Comparison of ENCODE assay signal across 8 cellular contexts in genomic region chr11:62730076-62730475, GRCh38. TPM values are rescaled to one million over a fixed set of nuclear protein-coding genes. Genes with fewer than 3 reads are reported as not detected.
DNase-seq lines count a peak whose midpoint lies in the region; ATAC-seq, FAIRE-seq and TF ChIP-seq lines count a peak whose summit lies in the region.
"Not testable (repeated sequence)": the region's sequence is repeated elsewhere in the genome, so short reads cannot be mapped to it uniquely, and the experiment has no call there.
"Had no signal": no experiment of that assay in that cellular context is flagged by ENCODE, and none has a peak within 500 bp of the region (broad histone marks: within the 10 kb centered on the region; RNA-seq: fewer than 3 reads in every experiment).

No MANE protein-coding gene starts in this region.

- H3K27ac Mint-ChIP-seq in activated B cell treated with CpG ODN at 0.5 μM for 24 hours = not testable (repeated sequence)

- H4K8ac ChIP-seq in trophoblast cell (ENCODE audit: low read depth, low read length) = not testable (repeated sequence)

- H3K36me3 ChIP-seq in HUES6 (ENCODE audit: control insufficient read depth, insufficient read depth, low read length) (peaks cover 24% of the 10 kb centered on the region), heart right ventricle (peaks cover 0 to 51% (median 20%) of the 10 kb centered on the region in 9 donors), trophoblast cell (ENCODE audit: control insufficient read depth in 1 of 2, insufficient read depth in 2 of 2, low read length in 2 of 2) (peaks cover 8 to 11% of the 10 kb centered on the region in 2 experiments)
- H3K36me3 ChIP-seq in breast epithelium = not testable (repeated sequence)

- peak overlapping the region; percentile 48 for H3K4ac ChIP-seq in trophoblast cell (ENCODE audit: low read depth, low read length)

- not testable (repeated sequence) for H3K9me3 ChIP-seq in A549; HUES6 (ENCODE audit: control insufficient read depth, insufficient read depth, low read depth, low read length); breast epithelium; heart right ventricle; trophoblast cell (ENCODE audit: insufficient read depth, low read depth, low read length)

- H2AFZ ChIP-seq in trophoblast cell (ENCODE audit: insufficient read depth, low read length, poor library complexity) = not testable (repeated sequence)

- H3K4me1 Mint-ChIP-seq in activated B cell treated with CpG ODN at 0.5 μM for 24 hours = peaks cover 43% of the 10 kb centered on the region

- not testable (repeated sequence) for TF ChIP-seq RAD21 in A549 (conservative IDR thresholded peaks at IDR 0.05 in 1 of 2, IDR thresholded peaks at IDR 0.05 in 1 of 2)

- H3K27me3 ChIP-seq in HUES6 (ENCODE audit: control insufficient read depth, insufficient read depth, low read length); breast epithelium; heart right ventricle; trophoblast cell (ENCODE audit: insufficient read depth, low read length): not testable (repeated sequence)

- FAIRE-seq in A549 (lab: Jason Lieb, UNC) = not testable (repeated sequence)

- H3K4me3 ChIP-seq in A549 = peak overlapping the region; percentile 78
- peak overlapping the region; percentile 89 for H3K4me3 ChIP-seq in HUES6 (ENCODE audit: low read depth, low read length)
- peak overlapping the region in 2 of 3 donors; percentile 86 to 98 for H3K4me3 ChIP-seq in breast epithelium
- H3K4me3 ChIP-seq in heart right ventricle = peak overlapping the region in 6 of 10 donors; percentile 74 to 98 (median 92)
- H3K4me3 ChIP-seq in trophoblast cell (ENCODE audit: low read depth, low read length) = not testable (repeated sequence)

- peaks cover 22% of the 10 kb centered on the region for H3K79me1 ChIP-seq in trophoblast cell (ENCODE audit: low read length)

- H2BK12ac ChIP-seq in trophoblast cell (ENCODE audit: low read length) = not testable (repeated sequence)

- H3K14ac ChIP-seq in trophoblast cell (ENCODE audit: low read length) = not testable (repeated sequence)

- not testable (repeated sequence) for DNase-seq in A549 (ENCODE audit: low read depth in 1 of 2, low spot score in 1 of 2); activated B cell treated with CpG ODN at 0.5 μM for 24 hours; breast epithelium (ENCODE audit: low spot score in 2 of 2); heart right ventricle; trophoblast cell

- ATAC-seq in A549; activated B cell treated with CpG ODN at 0.5 μM for 24 hours (ENCODE audit: low read depth); heart right ventricle: not testable (repeated sequence)

- H3K9ac ChIP-seq in HUES6 (ENCODE audit: low read length); trophoblast cell (ENCODE audit: low read length): not testable (repeated sequence)

- H3K18ac ChIP-seq in trophoblast cell (ENCODE audit: low read length) = not testable (repeated sequence)

- 90% methylated on average over 14 of the region's 14 CpGs for WGBS in A549 (ENCODE audit: missing lambda C conversion rate)
- 84 to 88% methylated on average over 14 of the region's 14 CpGs for WGBS in heart right ventricle, 2 donors
- WGBS in trophoblast cell (ENCODE audit: extremely low coverage, insufficient coverage, insufficient read length) = no CpG with 5 or more reads among the region's 14 CpGs

- intact Hi-C loops in activated B cell treated with CpG ODN at 0.5 μM for 24 hours (cut with micrococcal nuclease); breast epithelium (cut with DNase I; ENCODE audit: low total_unique reads); heart right ventricle (cut with DNase I): not testable (repeated sequence)

- POLR2A ChIA-PET in A549 (lab: Yijun Ruan, JAX) (interaction anchor here (0.6 to 2.0 kb wide), 4 partner anchors 24 to 132 kb away, joined by 3 to 10 read pairs (median 6); partner anchors contain the start of genes C11orf98, CSKMT and ZBTB3), activated B cell treated with CpG ODN at 0.5 μM for 24 hours (lab: Charles Lee) (interaction anchor here (0.6 to 8.9 kb wide), 17 partner anchors 9 to 156 kb away, joined by 3 to 193 read pairs (median 47); partner anchors contain the start of genes BSCL2, C11orf98, CSKMT and GNG3)

- H2BK5ac ChIP-seq in trophoblast cell (ENCODE audit: low read depth, low read length, poor library complexity) = not testable (repeated sequence)

- CTCF ChIA-PET in A549 (lab: Yijun Ruan, JAX) = interaction anchor here (0.6 to 2.9 kb wide), 5 partner anchors 49 to 169 kb away, joined by 3 to 16 read pairs (median 4); partner anchors contain the start of gene EML3
- CTCF ChIA-PET in activated B cell treated with CpG ODN at 0.5 μM for 24 hours (lab: Charles Lee) = interaction anchor here (1.1 kb wide), 1 partner anchor 24 kb away, joined by 4 read pairs; the partner anchor contains the start of gene ZBTB3

- H4K12ac ChIP-seq in trophoblast cell (ENCODE audit: low read depth, low read length) = not testable (repeated sequence)

- peak overlapping the region; percentile 92 for H3K4me2 ChIP-seq in A549
- not testable (repeated sequence) for H3K4me2 ChIP-seq in trophoblast cell (ENCODE audit: low read length)

- not testable (repeated sequence) for H3K27me3 Mint-ChIP-seq in activated B cell treated with CpG ODN at 0.5 μM for 24 hours

- not testable (repeated sequence) for H2AK5ac ChIP-seq in trophoblast cell (ENCODE audit: low read length)

- peaks cover 52% of the 10 kb centered on the region for H3K36me3 Mint-ChIP-seq in activated B cell treated with CpG ODN at 0.5 μM for 24 hours (ENCODE audit: low read depth)

- not testable (repeated sequence) for H3K9me3 Mint-ChIP-seq in activated B cell treated with CpG ODN at 0.5 μM for 24 hours

- TF ChIP-seq CTCF in A549 (IDR thresholded peaks at IDR 0.05); activated B cell treated with CpG ODN at 0.5 μM for 24 hours (IDR thresholded peaks at IDR 0.05); breast epithelium (IDR thresholded peaks at IDR 0.05); heart right ventricle (IDR thresholded peaks at IDR 0.05): not testable (repeated sequence)

- H3K4me3 Mint-ChIP-seq in activated B cell treated with CpG ODN at 0.5 μM for 24 hours = peak overlapping the region; percentile 60

- H3K79me2 ChIP-seq in trophoblast cell (ENCODE audit: control insufficient read depth, insufficient read depth, low read length, poor library complexity) = peaks cover 27% of the 10 kb centered on the region

- TF ChIP-seq EP300 in A549 (IDR thresholded peaks at IDR 0.05) = not testable (repeated sequence)

- not testable (repeated sequence) for H2BK120ac ChIP-seq in trophoblast cell (ENCODE audit: insufficient read depth, low read length, poor library complexity)

- H3K27ac ChIP-seq in A549 (peak overlapping the region; percentile 97; a peak in 3 of 6 replicates), breast epithelium (peak overlapping the region; percentile 1 to 36), heart right ventricle (peak overlapping the region in 3 of 10 donors; percentile 93 to 99 (median 94))
- not testable (repeated sequence) for H3K27ac ChIP-seq in HUES6 (ENCODE audit: low read depth, low read length); trophoblast cell (ENCODE audit: low read depth, low read length)

- H3K4me1 ChIP-seq in A549 (peaks cover 15% of the 10 kb centered on the region; the same call in 2 of the 3 replicates), heart right ventricle (peaks cover 12 to 57% (median 37%) of the 10 kb centered on the region in 9 donors)
- H3K4me1 ChIP-seq in HUES6 (ENCODE audit: control insufficient read depth, insufficient read depth, low read length); breast epithelium; trophoblast cell (ENCODE audit: control insufficient read depth in 1 of 2, insufficient read depth in 2 of 2, low read length in 2 of 2): not testable (repeated sequence)

- not testable (repeated sequence) for H3K23ac ChIP-seq in trophoblast cell (ENCODE audit: low read length)

- not testable (repeated sequence) for H4K91ac ChIP-seq in trophoblast cell (ENCODE audit: low read depth, low read length)

- TF ChIP-seq POLR2A in A549 (IDR thresholded peaks at IDR 0.05; ENCODE audit: low read length); breast epithelium (IDR thresholded peaks at IDR 0.05): not testable (repeated sequence)

RNA-seq across cellular contexts. Expression of gene TTC9C, which starts 1.8 kb away (rescaled TPM):
- polyA plus RNA-seq in A549 (2011; rRNA removed) = 42.6 and 44.0 TPM in 2 replicates
- polyA plus RNA-seq in A549 (2012; cell fraction: cytosol; rRNA removed) = 21.7 and 21.9 TPM in 2 replicates
- polyA plus RNA-seq in A549 (2012; cell fraction: nucleus; rRNA removed) = 16.7 and 25.4 TPM in 2 replicates
- 32.6 to 34.1 TPM (median 33.5 TPM) in 3 replicates for polyA plus RNA-seq in A549 (2017; fragmentation: RNase III; extraction: RNeasy Plus Mini Kit Qiagen cat#74134 plus additional on column Dnase treatment)
- 20.7 and 27.0 TPM in 2 replicates for polyA minus RNA-seq in A549 (2011; rRNA and poly(A)+ RNA removed)
- total RNA-seq in activated B cell treated with CpG ODN at 0.5 μM for 24 hours = 35.5 and 44.0 TPM in 2 replicates
- total RNA-seq in breast epithelium = 10 to 100 TPM; 19.2 to 26.2 (median 25.8) TPM
- total RNA-seq in heart right ventricle = 10 to 100 TPM in 9 of 10 donors, 1 to 10 TPM in 1; 9.4 to 16.2 (median 12.9) TPM
- 10 to 100 TPM; 20.3 to 20.8 TPM for polyA plus RNA-seq in heart right ventricle
- polyA plus RNA-seq in trophoblast cell (2013) = 62.8 and 63.8 TPM in 2 replicates

RNA-seq across cellular contexts. Expression of gene HNRNPUL2, which starts 2.8 kb away (rescaled TPM):
- 31.4 and 31.6 TPM in 2 replicates for polyA plus RNA-seq in A549 (2011; rRNA removed)
- polyA plus RNA-seq in A549 (2012; cell fraction: cytosol; rRNA removed) = 18.4 and 20.8 TPM in 2 replicates
- polyA plus RNA-seq in A549 (2012; cell fraction: nucleus; rRNA removed) = 11.6 and 16.1 TPM in 2 replicates
- 71.3 to 79.5 TPM (median 74.4 TPM) in 3 replicates for polyA plus RNA-seq in A549 (2017; fragmentation: RNase III; extraction: RNeasy Plus Mini Kit Qiagen cat#74134 plus additional on column Dnase treatment)
- polyA minus RNA-seq in A549 (2011; rRNA and poly(A)+ RNA removed) = 17.1 and 17.8 TPM in 2 replicates
- total RNA-seq in activated B cell treated with CpG ODN at 0.5 μM for 24 hours = 58.2 and 63.9 TPM in 2 replicates
- 10 to 100 TPM; 22.3 to 24.5 (median 23.6) TPM for total RNA-seq in breast epithelium
- total RNA-seq in heart right ventricle = 10 to 100 TPM; 26.9 to 40.9 (median 33.4) TPM
- 10 to 100 TPM; 21.4 to 35.3 TPM for polyA plus RNA-seq in heart right ventricle
- polyA plus RNA-seq in trophoblast cell (2013) = 29.1 and 31.7 TPM in 2 replicates

RNA-seq across cellular contexts. Expression of gene GNG3, which starts 22.6 kb away (rescaled TPM):
- polyA plus RNA-seq in A549 (2011; rRNA removed) = not detected in 2 replicates
- 0.04 TPM in 1 of 2 replicates, not detected in the other for polyA plus RNA-seq in A549 (2012; cell fraction: cytosol; rRNA removed)
- polyA plus RNA-seq in A549 (2012; cell fraction: nucleus; rRNA removed) = 0.10 TPM in 1 of 2 replicates, not detected in the other
- polyA plus RNA-seq in A549 (2017; fragmentation: RNase III; extraction: RNeasy Plus Mini Kit Qiagen cat#74134 plus additional on column Dnase treatment) = 0.15 TPM in 1 of 3 replicates, not detected in the others
- not detected in 2 replicates for polyA minus RNA-seq in A549 (2011; rRNA and poly(A)+ RNA removed)
- total RNA-seq in activated B cell treated with CpG ODN at 0.5 μM for 24 hours = 1.8 and 2.7 TPM in 2 replicates
- not detected for total RNA-seq in breast epithelium
- total RNA-seq in heart right ventricle = under 1 TPM in 4 of 10 donors, not detected in 6; 0.26 to 0.34 (median 0.31) TPM
- polyA plus RNA-seq in heart right ventricle = under 1 TPM in 1 of 2 donors, not detected in 1; 0.16 TPM
- polyA plus RNA-seq in trophoblast cell (2013) = 0.31 and 0.32 TPM in 2 replicates
- total RNA-seq: A172, Peyer's patch had no signal

RNA-seq across cellular contexts. Expression of gene BSCL2, which starts 22.9 kb away (rescaled TPM):
- polyA plus RNA-seq in A549 (2011; rRNA removed) (63.9 and 101 TPM in 2 replicates), A549 (2017; fragmentation: RNase III; extraction: RNeasy Plus Mini Kit Qiagen cat#74134 plus additional on column Dnase treatment) (63.0 to 72.4 TPM (median 64.5 TPM) in 3 replicates), heart right ventricle (10 to 100 TPM; 31.4 to 83.0 TPM)
- polyA plus RNA-seq in A549 (2012; cell fraction: cytosol; rRNA removed) = 97.9 and 118 TPM in 2 replicates
- 127 and 182 TPM in 2 replicates for polyA plus RNA-seq in A549 (2012; cell fraction: nucleus; rRNA removed)
- polyA minus RNA-seq in A549 (2011; rRNA and poly(A)+ RNA removed) = 98.1 and 142 TPM in 2 replicates
- total RNA-seq in activated B cell treated with CpG ODN at 0.5 μM for 24 hours (18.6 and 27.8 TPM in 2 replicates), breast epithelium (10 to 100 TPM; 40.2 to 58.4 (median 54.1) TPM), heart right ventricle (10 to 100 TPM in 9 of 10 donors, 1 to 10 TPM in 1; 8.5 to 26.8 (median 15.7) TPM)
- polyA plus RNA-seq in trophoblast cell (2013) = 39.4 and 47.0 TPM in 2 replicates

RNA-seq across cellular contexts. Expression of gene ZBTB3, which starts 23.9 kb away (rescaled TPM):
- polyA plus RNA-seq in A549 (2011; rRNA removed) (3.0 and 3.1 TPM in 2 replicates), A549 (2017; fragmentation: RNase III; extraction: RNeasy Plus Mini Kit Qiagen cat#74134 plus additional on column Dnase treatment) (1.4 to 2.2 TPM (median 2.0 TPM) in 3 replicates), heart right ventricle (1 to 10 TPM; 2.2 to 8.6 TPM)
- 1.5 and 2.1 TPM in 2 replicates for polyA plus RNA-seq in A549 (2012; cell fraction: cytosol; rRNA removed)
- polyA plus RNA-seq in A549 (2012; cell fraction: nucleus; rRNA removed) = 2.5 and 3.1 TPM in 2 replicates
- 11.3 and 11.5 TPM in 2 replicates for polyA minus RNA-seq in A549 (2011; rRNA and poly(A)+ RNA removed)
- total RNA-seq in activated B cell treated with CpG ODN at 0.5 μM for 24 hours (17.6 and 19.9 TPM in 2 replicates), breast epithelium (1 to 10 TPM; 5.9 to 9.7 (median 9.0) TPM), heart right ventricle (10 to 100 TPM in 4 of 10 donors, 1 to 10 TPM in 6; 7.5 to 14.9 (median 9.6) TPM)
- 6.8 and 8.0 TPM in 2 replicates for polyA plus RNA-seq in trophoblast cell (2013)
